Comparison of ENCODE assay signal across 10 cellular contexts in the genomic region with DNA sequence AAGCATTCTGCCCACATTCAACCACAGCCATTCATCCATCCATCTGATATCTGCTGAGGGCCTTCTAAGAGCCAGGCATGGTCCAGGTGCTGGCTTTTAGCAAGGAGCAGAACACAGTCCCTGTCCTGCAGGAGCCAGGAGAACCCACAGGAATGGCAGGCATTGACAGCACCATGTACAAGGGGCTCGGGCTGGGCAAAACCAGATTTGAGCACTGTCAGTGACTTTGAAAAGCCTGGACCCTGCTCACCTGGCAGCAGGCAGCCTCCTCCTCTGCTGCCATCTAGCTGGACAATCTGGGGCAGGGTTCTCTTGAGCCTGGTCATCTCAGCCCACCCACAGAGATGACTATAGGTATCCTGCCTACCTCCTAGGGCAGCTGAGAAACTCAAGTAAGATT.
A peak's percentile ranks its signal among the peaks of the same experiment; 100 is the strongest.
DNase-seq lines count a peak whose midpoint lies in the region; ATAC-seq, FAIRE-seq and TF ChIP-seq lines count a peak whose summit lies in the region.
"Had no signal": no experiment of that assay in that cellular context is flagged by ENCODE, and none has a peak within 500 bp of the region (broad histone marks: within the 10 kb centered on the region; RNA-seq: fewer than 3 reads in every experiment).

No MANE protein-coding gene starts in this region.

- H3K36me3 ChIP-seq in body of pancreas (replicated peaks in 1 of 2; ENCODE audit: insufficient read depth in 1 of 2, low read depth in 2 of 2) (no peaks in the 10 kb centered on the region), HepG2 (replicated peaks in 1 of 2; ENCODE audit: control insufficient read depth in 1 of 2, insufficient read depth in 2 of 2, low read length in 2 of 2) (no peaks in the 10 kb centered on the region)
- H3K36me3 ChIP-seq: SJSA1 had no signal

- H3K27ac ChIP-seq in body of pancreas: no peak overlapping the region
- no peak overlapping the region for H3K27ac ChIP-seq in HepG2 (ENCODE audit: extremely low read length, insufficient read depth, low read length)
- H3K27ac ChIP-seq: SJSA1 had no signal

- DNase-seq in activated CD8-positive, alpha-beta memory T cell treated with anti-CD3 and anti-CD28 coated beads for 24 hours: peak; percentile 58
- no peak for DNase-seq in activated CD8-positive, alpha-beta memory T cell treated with anti-CD3 and anti-CD28 coated beads, Interleukin-2, amount 50 U/mL, for 4 hours
- DNase-seq in body of pancreas: peak in 1 of 4 donors; percentile 49
- peak; percentile 26 for DNase-seq in HepG2 (ENCODE audit: low spot score)
- peak; percentile 34 for DNase-seq in ureter (ENCODE audit: low spot score)
- DNase-seq in NOMO-1 (lab: John Stamatoyannopoulos, UW; ENCODE audit: unreplicated experiment in 2 of 2): no peak
- DNase-seq in NCI-H2081 treated with DMSO at 0.1 percent for 48 hours (lab: John Stamatoyannopoulos, UW): no peak

- 55% methylated on average over 1 of the region's 1 CpG; no CpG with 5 or more reads in 1 of the 2 donors for WGBS in body of pancreas, 2 donors
- 40% methylated on average over 1 of the region's 1 CpG for WGBS in HepG2 (ENCODE audit: low lambda C conversion rate)

- H3K4me3 ChIP-seq in body of pancreas (no peak overlapping the region), HepG2 (replicated peaks in 1 of 3; ENCODE audit: insufficient read depth in 1 of 3, low read depth in 2 of 3, low read length in 3 of 3) (peak overlapping the region in 2 of 3 experiments; percentile 10 to 53; a peak in 1 of 6 replicates)
- H3K4me3 ChIP-seq: SJSA1 had no signal

- H2AFZ ChIP-seq in HepG2 (ENCODE audit: low read length): no peak overlapping the region

- peak; percentile 52 for FAIRE-seq in HepG2 (lab: Jason Lieb, UNC)
- FAIRE-seq: colon had no signal

- H4K20me1 ChIP-seq in HepG2 (ENCODE audit: insufficient read depth, low read length): no peaks in the 10 kb centered on the region

- peak; percentile 74 for TF ChIP-seq RAD21 in HepG2 (CRISPR knock-in tag; IDR thresholded peaks at IDR 0.05)

- H3K9me3 ChIP-seq in body of pancreas (no peaks in the 10 kb centered on the region), HepG2 (ENCODE audit: low read length) (no peaks in the 10 kb centered on the region)
- H3K9me3 ChIP-seq: SJSA1 had no signal

- no peak for ATAC-seq in body of pancreas
- ATAC-seq in HepG2: peak; percentile 72
- ATAC-seq in GM21423 (IDR thresholded peaks at IDR 0.05; ENCODE audit: unreplicated experiment): no peak

- no TSS peak for BruUV-seq in HepG2 (replicated peaks; lab: Mats Ljungman, UMichigan)

- CTCF ChIA-PET in HepG2 (lab: Yijun Ruan, JAX; ENCODE audit: low intra/inter-chr PET ratio, low total read pairs): no interaction called here

- no peak for TF ChIP-seq EP300 in HepG2 (IDR thresholded peaks at IDR 0.05; ENCODE audit: low read depth in 2 of 2, low read length in 2 of 2)
- no peak for TF ChIP-seq EP300 in HepG2 (CRISPR knock-in tag; IDR thresholded peaks at IDR 0.05; ENCODE audit: borderline replicate concordance)

- in situ Hi-C loops in HepG2 (cut with HindIII; ENCODE audit: extremely low pct_ligation_motif_present, low pct_unique_long_range_greater_than_20kb): loop anchor here (25.0 kb wide), 1 partner anchor 719 kb away; no protein-coding TSS in a partner anchor

- H3K27me3 ChIP-seq in body of pancreas (no peaks in the 10 kb centered on the region), HepG2 (ENCODE audit: control insufficient read depth in 1 of 2, insufficient read depth in 2 of 2, low read length in 2 of 2) (no peaks in the 10 kb centered on the region)
- H3K27me3 ChIP-seq: SJSA1 had no signal

- intact Hi-C loops in body of pancreas (cut with DNase I) (no loop called here), HepG2 (cut with micrococcal nuclease; ENCODE audit: unreplicated experiment) (loop anchor here (10.0 kb wide), 1 partner anchor 411 kb away; no protein-coding TSS in a partner anchor)

- H3K4me2 ChIP-seq in HepG2 (ENCODE audit: low read depth, low read length): peak overlapping the region; percentile 67

- H3K79me2 ChIP-seq in HepG2 (ENCODE audit: insufficient read depth, low read length): no peaks in the 10 kb centered on the region

- H3K4me1 ChIP-seq in body of pancreas (peaks cover 30% of the 10 kb centered on the region), HepG2 (ENCODE audit: insufficient read depth, low read length) (peaks cover 60% of the 10 kb centered on the region)

- POLR2A ChIA-PET in HepG2 (lab: Yijun Ruan, JAX): no interaction called here

- TF ChIP-seq POLR2A in body of pancreas (IDR thresholded peaks at IDR 0.05) (no peak), HepG2 (IDR thresholded peaks at IDR 0.05; ENCODE audit: insufficient read depth in 1 of 2, low read depth in 2 of 2, low read length in 2 of 2) (no peak)

- H3K9ac ChIP-seq in HepG2 (ENCODE audit: insufficient read depth, low read depth, low read length): no peak overlapping the region; the same call in 1 of the 2 replicates

- TF ChIP-seq CTCF in body of pancreas (IDR thresholded peaks at IDR 0.05): peak; percentile 8 to 47 (median 35)
- TF ChIP-seq CTCF in HepG2 (CRISPR knock-in tag; IDR thresholded peaks at IDR 0.05): peak; percentile 78

TF ChIP-seq in HepG2, 621 proteins besides CTCF, POLR2A, EP300 and RAD21 (continues in another document):
- peak; percentile 81 for TF ChIP-seq STAG1 (CRISPR knock-in tag; IDR thresholded peaks at IDR 0.05)
- TF ChIP-seq MXI1 (IDR thresholded peaks at IDR 0.05; ENCODE audit: borderline replicate concordance, low read depth, low read length): no peak
- TF ChIP-seq, protein P1, sequence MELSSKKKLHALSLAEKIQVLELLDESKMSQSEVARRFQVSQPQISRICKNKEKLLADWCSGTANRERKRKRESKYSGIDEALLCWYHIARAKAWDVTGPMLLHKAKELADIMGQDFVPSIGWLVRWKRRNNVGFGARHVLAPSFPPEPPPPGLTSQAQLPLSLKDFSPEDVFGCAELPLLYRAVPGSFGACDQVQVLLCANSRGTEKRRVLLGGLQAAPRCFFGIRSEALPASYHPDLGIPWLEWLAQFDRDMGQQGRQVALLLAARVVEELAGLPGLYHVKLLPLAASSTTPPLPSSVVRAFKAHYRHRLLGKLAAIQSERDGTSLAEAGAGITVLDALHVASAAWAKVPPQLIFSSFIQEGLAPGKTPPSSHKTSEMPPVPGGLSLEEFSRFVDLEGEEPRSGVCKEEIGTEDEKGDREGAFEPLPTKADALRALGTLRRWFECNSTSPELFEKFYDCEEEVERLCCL (CRISPR knock-in tag; IDR thresholded peaks at IDR 0.05; ENCODE audit: borderline replicate concordance): no peak
- peak; percentile 53; the same call in 1 of the 2 replicates for TF ChIP-seq SMC3 (IDR thresholded peaks at IDR 0.05; ENCODE audit: low read length)
- TF ChIP-seq TCF7L2 (IDR thresholded peaks at IDR 0.05; ENCODE audit: low read depth, low read length): no peak
- peak; percentile 42; the same call in 1 of the 2 replicates for TF ChIP-seq ZNF687 (CRISPR knock-in tag; IDR thresholded peaks at IDR 0.05)
- no peak for TF ChIP-seq TSC22D2 (CRISPR knock-in tag; IDR thresholded peaks at IDR 0.05; ENCODE audit: borderline replicate concordance)
- TF ChIP-seq TFAP4 (IDR thresholded peaks at IDR 0.05; ENCODE audit: borderline replicate concordance, low read depth): peak; percentile 15; the same call in 1 of the 2 replicates
- TF ChIP-seq, protein P2, sequence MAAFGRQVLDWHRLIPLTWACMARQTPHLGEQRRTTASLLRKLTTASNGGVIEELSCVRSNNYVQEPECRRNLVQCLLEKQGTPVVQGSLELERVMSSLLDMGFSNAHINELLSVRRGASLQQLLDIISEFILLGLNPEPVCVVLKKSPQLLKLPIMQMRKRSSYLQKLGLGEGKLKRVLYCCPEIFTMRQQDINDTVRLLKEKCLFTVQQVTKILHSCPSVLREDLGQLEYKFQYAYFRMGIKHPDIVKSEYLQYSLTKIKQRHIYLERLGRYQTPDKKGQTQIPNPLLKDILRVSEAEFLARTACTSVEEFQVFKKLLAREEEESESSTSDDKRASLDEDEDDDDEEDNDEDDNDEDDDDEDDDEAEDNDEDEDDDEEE (CRISPR knock-in tag; IDR thresholded peaks at IDR 0.05): no peak
- TF ChIP-seq FLYWCH1 (CRISPR knock-in tag; IDR thresholded peaks at IDR 0.05): no peak
- no peak for TF ChIP-seq ZMYM4 (CRISPR knock-in tag; IDR thresholded peaks at IDR 0.05)
- TF ChIP-seq KMT2B (CRISPR knock-in tag; IDR thresholded peaks at IDR 0.05): no peak
- no peak for TF ChIP-seq THAP11 (CRISPR knock-in tag; IDR thresholded peaks at IDR 0.05)
- TF ChIP-seq ARNT (IDR thresholded peaks at IDR 0.05): no peak

Comparison
In these comparisons a context has a peak if more than half of its experiments do, and no peak if none do; other contexts are left out.
1. DNase-seq: peak in activated CD8-positive, alpha-beta memory T cell treated with anti-CD3 and anti-CD28 coated beads for 24 hours (single experiment), HepG2 (single experiment) and ureter (single experiment); none in activated CD8-positive, alpha-beta memory T cell treated with anti-CD3 and anti-CD28 coated beads, Interleukin-2, amount 50 U/mL, for 4 hours (single experiment), NOMO-1 (0 of 2) and NCI-H2081 treated with DMSO at 0.1 percent for 48 hours (single experiment).
2. H3K4me3 ChIP-seq: peak in HepG2 (2 of 3); none in body of pancreas (0 of 2).